25 cellular contexts compared by ENCODE assay signal in the genomic region with DNA sequence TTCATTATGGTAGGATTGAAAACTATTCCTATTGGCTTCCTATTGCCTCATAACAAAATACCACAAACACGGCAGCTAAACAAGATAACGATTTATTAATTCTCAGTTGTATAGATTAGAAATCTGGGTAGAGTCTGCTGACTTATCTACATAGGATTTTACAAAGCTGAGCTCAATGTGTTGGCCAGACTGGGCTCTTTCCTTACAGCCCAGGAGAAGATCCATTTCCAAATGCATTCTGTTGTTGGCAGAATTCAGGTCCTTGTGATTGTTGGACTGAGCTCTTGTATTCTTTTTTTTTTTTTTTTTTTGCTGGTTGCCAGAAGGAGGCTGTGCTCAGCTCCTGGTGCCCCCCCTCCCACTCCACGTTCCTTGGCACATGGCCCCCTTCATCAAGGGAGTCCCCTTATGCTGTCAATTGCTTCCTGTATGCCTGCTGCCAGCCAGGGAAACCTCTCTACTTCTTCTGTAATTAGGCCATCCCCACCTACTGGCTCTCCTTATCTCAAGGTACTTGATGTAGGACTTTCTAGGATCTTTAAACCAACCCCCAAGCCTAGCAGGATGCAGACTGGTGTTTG.
"Had no signal": no experiment of that assay in that cellular context is flagged by ENCODE, and none has a peak within 500 bp of the region (broad histone marks: within the 10 kb centered on the region; RNA-seq: fewer than 3 reads in every experiment).

No MANE protein-coding gene starts in this region.

- H3K9me3 Mint-ChIP-seq: activated CD4-positive, alpha-beta memory T cell treated with anti-CD3 and anti-CD28 coated beads, Interleukin-2, amount 10 ng/mL, durations not matched to agents 7 days and 5 days; activated naive CD4-positive, alpha-beta T cell treated with anti-CD3 and anti-CD28 coated beads, Interleukin-2, amount 50 U/mL, for 72 hours; effector memory CD8-positive, alpha-beta T cell; immature natural killer cell had no signal

- H3K36me3 Mint-ChIP-seq: activated naive CD4-positive, alpha-beta T cell treated with anti-CD3 and anti-CD28 coated beads, Interleukin-2, amount 50 U/mL, for 72 hours had no signal

- H3K4me1 Mint-ChIP-seq: activated CD4-positive, alpha-beta memory T cell treated with anti-CD3 and anti-CD28 coated beads, Interleukin-2, amount 10 ng/mL, durations not matched to agents 7 days and 5 days; activated CD4-positive, alpha-beta T cell treated with anti-CD3 and anti-CD28 coated beads, Interleukin-2, amount 10 ng/mL, durations not matched to agents 24 days and 14 days; immature natural killer cell; memory B cell had no signal

- H3K27me3 ChIP-seq: ascending aorta, brain microvascular endothelial cell, colonic mucosa, esophagus squamous epithelium, foreskin keratinocyte, neutrophil, ovary, sigmoid colon, tibial nerve had no signal

- H3K27me3 Mint-ChIP-seq: activated CD4-positive, alpha-beta memory T cell treated with anti-CD3 and anti-CD28 coated beads, Interleukin-2, amount 10 ng/mL, durations not matched to agents 7 days and 5 days had no signal

- H3K36me3 ChIP-seq: ascending aorta, brain microvascular endothelial cell, colonic mucosa, esophagus squamous epithelium, neutrophil, ovary, sigmoid colon, tibial nerve had no signal

- H3K27ac Mint-ChIP-seq: activated CD4-positive, alpha-beta memory T cell treated with anti-CD3 and anti-CD28 coated beads, Interleukin-2, amount 10 ng/mL, durations not matched to agents 7 days and 5 days; activated CD4-positive, alpha-beta T cell treated with anti-CD3 and anti-CD28 coated beads, Interleukin-2, amount 10 ng/mL, durations not matched to agents 24 days and 14 days; activated CD8-positive, alpha-beta memory T cell treated with anti-CD3 and anti-CD28 coated beads, Interleukin-2, amount 10 ng/mL, durations not matched to agents 7 days and 5 days; activated naive CD4-positive, alpha-beta T cell treated with anti-CD3 and anti-CD28 coated beads, Interleukin-2, amount 50 U/mL, for 72 hours; activated T-helper 17 cell treated with anti-CD3 and anti-CD28 coated beads, Interleukin-2, amount 50 U/mL, for 72 hours; effector memory CD8-positive, alpha-beta T cell; immature natural killer cell; memory B cell; nephron had no signal

- H3K4me3 ChIP-seq: ascending aorta, colonic mucosa, dorsolateral prefrontal cortex, esophagus squamous epithelium, ovary, sigmoid colon, tibial nerve had no signal

- DNase-seq: activated CD4-positive, alpha-beta memory T cell treated with anti-CD3 and anti-CD28 coated beads, Interleukin-2, amount 10 ng/mL, durations not matched to agents 7 days and 5 days; activated CD4-positive, alpha-beta T cell treated with anti-CD3 and anti-CD28 coated beads, Interleukin-2, amount 10 ng/mL, durations not matched to agents 24 days and 14 days; activated CD8-positive, alpha-beta memory T cell treated with anti-CD3 and anti-CD28 coated beads, Interleukin-2, amount 10 ng/mL, durations not matched to agents 7 days and 5 days; activated T-cell treated with anti-CD3 and anti-CD28 coated beads, Interleukin-2, amount 50 U/mL, for 1 hour; brain microvascular endothelial cell; colonic mucosa; dorsolateral prefrontal cortex; effector memory CD8-positive, alpha-beta T cell; esophagus squamous epithelium; foreskin keratinocyte; immature natural killer cell; ovary; sigmoid colon; stimulated activated CD4-positive, alpha-beta T cell treated with anti-CD3 and anti-CD28 coated beads, Interleukin-4, amount 100 ng/mL, for 4 hours; stimulated activated naive CD8-positive, alpha-beta T cell treated with anti-CD3 and anti-CD28 coated beads, Interleukin-15, Interleukin-2, amounts not matched to agents 100 U/mL and 50 U/mL, for 24 hours had no signal

- H3K4me3 Mint-ChIP-seq: activated CD4-positive, alpha-beta memory T cell treated with anti-CD3 and anti-CD28 coated beads, Interleukin-2, amount 10 ng/mL, durations not matched to agents 7 days and 5 days; activated CD4-positive, alpha-beta T cell treated with anti-CD3 and anti-CD28 coated beads, Interleukin-2, amount 10 ng/mL, durations not matched to agents 24 days and 14 days; activated CD8-positive, alpha-beta memory T cell treated with anti-CD3 and anti-CD28 coated beads, Interleukin-2, amount 10 ng/mL, durations not matched to agents 7 days and 5 days; activated T-helper 17 cell treated with anti-CD3 and anti-CD28 coated beads, Interleukin-2, amount 50 U/mL, for 72 hours; effector memory CD8-positive, alpha-beta T cell; immature natural killer cell; memory B cell; nephron had no signal

- H3K4me1 ChIP-seq: colonic mucosa had no signal

- H3K9me3 ChIP-seq: ascending aorta, colonic mucosa, esophagus squamous epithelium, ovary, sigmoid colon, tibial nerve had no signal

- ATAC-seq: activated CD4-positive, CD25-positive, alpha-beta regulatory T cell treated with anti-CD3 and anti-CD28 coated beads, Interleukin-2, amount 50 U/mL, for 24 hours; activated CD8-positive, alpha-beta memory T cell treated with anti-CD3 and anti-CD28 coated beads, Interleukin-2, amount 10 ng/mL, durations not matched to agents 7 days and 5 days; activated naive CD4-positive, alpha-beta T cell treated with anti-CD3 and anti-CD28 coated beads, Interleukin-2, amount 50 U/mL, for 72 hours; activated T-helper 17 cell treated with anti-CD3 and anti-CD28 coated beads, Interleukin-2, amount 50 U/mL, for 72 hours; effector memory CD8-positive, alpha-beta T cell; foreskin keratinocyte; SK-N-SH treated with all-trans-retinoic acid at 6 μM for 48 hours; stimulated activated naive CD8-positive, alpha-beta T cell treated with anti-CD3 and anti-CD28 coated beads, Interleukin-15, Interleukin-2, amounts not matched to agents 100 U/mL and 50 U/mL, for 24 hours had no signal

- H3K27ac ChIP-seq: brain microvascular endothelial cell, colonic mucosa, dorsolateral prefrontal cortex, foreskin keratinocyte, neutrophil, ovary, sigmoid colon, VCaP had no signal
